23 cellular contexts compared by ENCODE assay signal in genomic region chr11:2237457-2238238, GRCh38. TPM values are rescaled to one million over a fixed set of nuclear protein-coding genes. Genes with fewer than 3 reads are reported as not detected.
DNase-seq lines count a peak whose midpoint lies in the region; ATAC-seq, FAIRE-seq and TF ChIP-seq lines count a peak whose summit lies in the region.
"Had no signal": no experiment of that assay in that cellular context is flagged by ENCODE, and none has a peak within 500 bp of the region (broad histone marks: within the 10 kb centered on the region; RNA-seq: fewer than 3 reads in every experiment).

No MANE protein-coding gene starts in this region.

- H4K20me1 ChIP-seq in neural progenitor cell (ENCODE audit: low read depth), result no peaks in the 10 kb centered on the region
- H4K20me1 ChIP-seq: BLaER1 had no signal

- H3F3A ChIP-seq in neural progenitor cell (ENCODE audit: low read depth), result no peaks in the 10 kb centered on the region

- H2AFZ ChIP-seq in neural progenitor cell (replicated peaks), result no peak overlapping the region

- intact Hi-C loops in activated CD4-positive, alpha-beta T cell treated with anti-CD3 and anti-CD28 coated beads, Interleukin-2, amount 10 ng/mL, durations not matched to agents 24 days and 14 days (cut with micrococcal nuclease), result no loop called here
- intact Hi-C loops in spleen (cut with DNase I; ENCODE audit: low total_unique reads), result no loop called here
- intact Hi-C loops in pancreas (cut with DNase I), result no loop called here

- DNase-seq in activated CD4-positive, alpha-beta T cell treated with anti-CD3 and anti-CD28 coated beads, Interleukin-2, amount 10 ng/mL, durations not matched to agents 24 days and 14 days, result peak; percentile 45
- DNase-seq in activated CD4-positive, alpha-beta T cell treated with anti-CD3 and anti-CD28 coated beads, Interleukin-2, amount 50 U/mL, for 1 hour, result no peak
- DNase-seq in endothelial cell (ENCODE audit: low spot score) (no peak), neural progenitor cell (ENCODE audit: low spot score) (no peak), spleen (peak; percentile 47), pancreas (no peak), RCC 7860 (ENCODE audit: low spot score) (no peak)
- DNase-seq in stimulated activated CD4-positive, alpha-beta T cell treated with anti-CD3 and anti-CD28 coated beads, Interleukin-4, amount 100 ng/mL, for 24 hours, result no peak
- DNase-seq: CD4-positive, alpha-beta memory T cell; DMS53; DND-41; EL; GOT3; H7; HFFc6 had no signal

- no peak overlapping the region for H3K27ac Mint-ChIP-seq in activated CD4-positive, alpha-beta T cell treated with anti-CD3 and anti-CD28 coated beads, Interleukin-2, amount 10 ng/mL, durations not matched to agents 24 days and 14 days
- H3K27ac Mint-ChIP-seq in endothelial cell (ENCODE audit: unreplicated experiment), result no peak overlapping the region
- no peak overlapping the region for H3K27ac Mint-ChIP-seq in neural progenitor cell
- H3K27ac Mint-ChIP-seq: CD4-positive, alpha-beta memory T cell; HFFc6 had no signal

- H3K4me3 ChIP-seq in neural progenitor cell (no peak overlapping the region), spleen (no peak overlapping the region), pancreas (no peak overlapping the region)
- H3K4me3 ChIP-seq: A549, BLaER1, GM12878 had no signal

- TF ChIP-seq CTCF in endothelial cell (IDR thresholded peaks at IDR 0.05; ENCODE audit: unreplicated experiment) (no peak), neural progenitor cell (IDR thresholded peaks at IDR 0.05) (no peak), spleen (IDR thresholded peaks at IDR 0.05 in 8 of 11, conservative IDR thresholded peaks at IDR 0.05 in 3 of 11) (no peak), pancreas (IDR thresholded peaks at IDR 0.05) (no peak)

- H3K9me3 Mint-ChIP-seq in activated CD4-positive, alpha-beta T cell treated with anti-CD3 and anti-CD28 coated beads, Interleukin-2, amount 10 ng/mL, durations not matched to agents 24 days and 14 days, result no peaks in the 10 kb centered on the region
- H3K9me3 Mint-ChIP-seq in endothelial cell (ENCODE audit: unreplicated experiment), result no peaks in the 10 kb centered on the region
- peaks cover 7% of the 10 kb centered on the region for H3K9me3 Mint-ChIP-seq in neural progenitor cell
- H3K9me3 Mint-ChIP-seq: HFFc6 had no signal

- H3K4me2 ChIP-seq in neural progenitor cell, result no peak overlapping the region
- H3K4me2 ChIP-seq: A549, BLaER1 had no signal

- H3K36me3 Mint-ChIP-seq in activated CD4-positive, alpha-beta T cell treated with anti-CD3 and anti-CD28 coated beads, Interleukin-2, amount 10 ng/mL, durations not matched to agents 24 days and 14 days (ENCODE audit: low read depth), result no peaks in the 10 kb centered on the region
- H3K36me3 Mint-ChIP-seq in endothelial cell (ENCODE audit: low read depth, unreplicated experiment), result no peaks in the 10 kb centered on the region
- H3K36me3 Mint-ChIP-seq in neural progenitor cell, result no peaks in the 10 kb centered on the region
- H3K36me3 Mint-ChIP-seq: CD14-positive monocyte; CD4-positive, alpha-beta memory T cell had no signal

- no peaks in the 10 kb centered on the region for H3K9me3 ChIP-seq in neural progenitor cell (ENCODE audit: low read depth)
- peaks cover 0 to 23% (median 14%) of the 10 kb centered on the region in 8 donors for H3K9me3 ChIP-seq in spleen
- H3K9me3 ChIP-seq in pancreas, result peaks cover 0 to 3% (median 0%) of the 10 kb centered on the region in 4 donors

- no peaks in the 10 kb centered on the region for H3K4me1 Mint-ChIP-seq in activated CD4-positive, alpha-beta T cell treated with anti-CD3 and anti-CD28 coated beads, Interleukin-2, amount 10 ng/mL, durations not matched to agents 24 days and 14 days
- H3K4me1 Mint-ChIP-seq in endothelial cell (ENCODE audit: unreplicated experiment) (no peaks in the 10 kb centered on the region), neural progenitor cell (peaks cover 16% of the 10 kb centered on the region)
- H3K4me1 Mint-ChIP-seq: CD14-positive monocyte; CD4-positive, alpha-beta memory T cell had no signal

- no peak overlapping the region for H3K27ac ChIP-seq in neural progenitor cell
- H3K27ac ChIP-seq in spleen, result no peak overlapping the region
- H3K27ac ChIP-seq in pancreas, result no peak overlapping the region
- H3K27ac ChIP-seq: 22Rv1, A549, BLaER1 had no signal

- no peak for FAIRE-seq in pancreas (lab: Jason Lieb, UNC)
- no peak for FAIRE-seq in RCC 7860 (lab: Jason Lieb, UNC)
- FAIRE-seq: A549, GM12878, HepG2 had no signal

- 91 to 97% (median 92%) methylated on average over 21 to 22 of the region's 22 CpGs for WGBS in spleen, 5 donors
- WGBS in pancreas, 2 donors, result 84 to 90% methylated on average over 22 of the region's 22 CpGs

- no peaks in the 10 kb centered on the region for H3K79me2 ChIP-seq in neural progenitor cell (ENCODE audit: low read depth)

- H3K9ac ChIP-seq in neural progenitor cell, result no peak overlapping the region
- H3K9ac ChIP-seq: BLaER1 had no signal

- H3K27me3 Mint-ChIP-seq in activated CD4-positive, alpha-beta T cell treated with anti-CD3 and anti-CD28 coated beads, Interleukin-2, amount 10 ng/mL, durations not matched to agents 24 days and 14 days, result peaks cover 15% of the 10 kb centered on the region
- H3K27me3 Mint-ChIP-seq in endothelial cell (ENCODE audit: unreplicated experiment) (peaks cover 4% of the 10 kb centered on the region), neural progenitor cell (ENCODE audit: insufficient read depth, low read depth) (peaks cover 4% of the 10 kb centered on the region)

- H3K4me3 Mint-ChIP-seq in activated CD4-positive, alpha-beta T cell treated with anti-CD3 and anti-CD28 coated beads, Interleukin-2, amount 10 ng/mL, durations not matched to agents 24 days and 14 days, result no peak overlapping the region
- H3K4me3 Mint-ChIP-seq in endothelial cell (ENCODE audit: unreplicated experiment), result peak overlapping the region; percentile 22
- peak overlapping the region; percentile 4 for H3K4me3 Mint-ChIP-seq in neural progenitor cell
- H3K4me3 Mint-ChIP-seq: CD14-positive monocyte; CD4-positive, alpha-beta memory T cell; HFFc6 had no signal

- TF ChIP-seq POLR2A in spleen (IDR thresholded peaks at IDR 0.05), result no peak

- H3K27me3 ChIP-seq in neural progenitor cell (peaks cover 28% of the 10 kb centered on the region), spleen (replicated peaks in 1 of 7) (peaks cover 0 to 4% (median 0%) of the 10 kb centered on the region in 7 donors), pancreas (no peaks in the 10 kb centered on the region)
- H3K27me3 ChIP-seq: BLaER1 had no signal

- no peaks in the 10 kb centered on the region for H3K36me3 ChIP-seq in neural progenitor cell
- no peaks in the 10 kb centered on the region for H3K36me3 ChIP-seq in spleen
- no peaks in the 10 kb centered on the region for H3K36me3 ChIP-seq in pancreas
- H3K36me3 ChIP-seq: BLaER1 had no signal

- no peak for ATAC-seq in pancreas
- ATAC-seq: A549, GM12878, HCT116, HepG2 had no signal

- H3K4me1 ChIP-seq in neural progenitor cell (peaks cover 20% of the 10 kb centered on the region), spleen (no peaks in the 10 kb centered on the region), pancreas (no peaks in the 10 kb centered on the region)
- H3K4me1 ChIP-seq: A549, BLaER1 had no signal

RNA-seq across cellular contexts. Expression of gene ASCL2, which starts 32.7 kb away (rescaled TPM):
- 0.62 and 0.96 TPM in 2 replicates for total RNA-seq in activated CD4-positive, alpha-beta T cell treated with anti-CD3 and anti-CD28 coated beads, Interleukin-2, amount 10 ng/mL, durations not matched to agents 24 days and 14 days
- not detected for total RNA-seq in endothelial cell (ENCODE audit: unreplicated experiment)
- total RNA-seq in neural progenitor cell (ENCODE audit: low replicate concordance), result 2.2 TPM in 1 of 2 replicates, not detected in the other
- total RNA-seq in spleen, result 1 to 10 TPM; 1.9 to 3.0 (median 2.3) TPM
- 1 to 10 TPM in 1 of 3 donors, under 1 TPM in 2; 0.68 to 1.3 (median 0.93) TPM for polyA plus RNA-seq in spleen
- total RNA-seq in pancreas, result 1 to 10 TPM in 2 of 6 donors, under 1 TPM in 4; 0.24 to 1.4 (median 0.69) TPM
- 1 to 10 TPM; 1.4 to 7.0 TPM for polyA plus RNA-seq in pancreas
- total RNA-seq: G401, GM12878, HFFc6 had no signal
- polyA plus RNA-seq: A549, GM12878, HepG2 had no signal

Comparison
In these comparisons a context has a peak if more than half of its experiments do, and no peak if none do; other contexts are left out.
1. DNase-seq: peak in activated CD4-positive, alpha-beta T cell treated with anti-CD3 and anti-CD28 coated beads, Interleukin-2, amount 10 ng/mL, durations not matched to agents 24 days and 14 days (single experiment) and spleen (single experiment); none in activated CD4-positive, alpha-beta T cell treated with anti-CD3 and anti-CD28 coated beads, Interleukin-2, amount 50 U/mL, for 1 hour (single experiment), endothelial cell (single experiment), neural progenitor cell (single experiment), pancreas (0 of 6), RCC 7860 (single experiment) and stimulated activated CD4-positive, alpha-beta T cell treated with anti-CD3 and anti-CD28 coated beads, Interleukin-4, amount 100 ng/mL, for 24 hours (single experiment).